19 cellular contexts compared by ENCODE assay signal in genomic region chr7:141484907-141485306, GRCh38.
"Had no signal": no experiment of that assay in that cellular context is flagged by ENCODE, and none has a peak within 500 bp of the region (broad histone marks: within the 10 kb centered on the region; RNA-seq: fewer than 3 reads in every experiment).

No MANE protein-coding gene starts in this region.

- H3K36me3 Mint-ChIP-seq: activated naive CD4-positive, alpha-beta T cell treated with anti-CD3 and anti-CD28 coated beads, Interleukin-2, amount 50 U/mL, for 72 hours; natural killer cell treated with Interleukin-12 subunit alpha and Interleukin-12 subunit beta and Interleukin-15 and Interleukin-18, amount 100 ng/mL, for 72 hours; stimulated activated effector memory CD8-positive, alpha-beta T cell treated with anti-CD3 and anti-CD28 coated beads, Interleukin-12 subunit alpha, Interleukin-12 subunit beta, amount 100 ng/mL, for 72 hours; type B pancreatic cell had no signal

- H3K4me3 Mint-ChIP-seq: activated T-cell treated with anti-CD3 and anti-CD28 coated beads, Interleukin-2, amount 50 U/mL, for 72 hours; dendritic cell treated with granulocyte-macrophage colony-stimulating factor and Interleukin-4, amounts not matched to agents 40 ng/mL and 50 ng/mL, for 4 days; natural killer cell treated with Interleukin-12 subunit alpha and Interleukin-12 subunit beta and Interleukin-15 and Interleukin-18, amount 100 ng/mL, for 72 hours; stimulated activated effector memory CD8-positive, alpha-beta T cell treated with anti-CD3 and anti-CD28 coated beads, Interleukin-12 subunit alpha, Interleukin-12 subunit beta, amount 100 ng/mL, for 72 hours; type B pancreatic cell had no signal

- H3K4me1 ChIP-seq: gastrocnemius medialis, sigmoid colon, stomach had no signal

- H3K27me3 ChIP-seq: gastrocnemius medialis, sigmoid colon, stomach had no signal

- DNase-seq: activated CD4-positive, alpha-beta T cell treated with anti-CD3 and anti-CD28 coated beads, Interleukin-2, amount 50 U/mL, for 4 hours; activated gamma-delta T cell treated with Interleukin-2 at 50 U/mL for 16 hours; activated T-cell treated with anti-CD3 and anti-CD28 coated beads, Interleukin-2, amount 50 U/mL, for 72 hours; effector CD8-positive, alpha-beta T cell; gastrocnemius medialis; head of caudate nucleus; posterior cingulate gyrus; sigmoid colon; stimulated activated CD4-positive, alpha-beta T cell treated with anti-CD3 and anti-CD28 coated beads, Interleukin-4, amount 100 ng/mL, for 24 hours; stomach; T1000 had no signal

- H3K9me3 Mint-ChIP-seq: activated naive CD4-positive, alpha-beta T cell treated with anti-CD3 and anti-CD28 coated beads, Interleukin-2, amount 50 U/mL, for 72 hours; activated T-cell treated with anti-CD3 and anti-CD28 coated beads, Interleukin-2, amount 50 U/mL, for 72 hours; dendritic cell treated with granulocyte-macrophage colony-stimulating factor and Interleukin-4, amounts not matched to agents 40 ng/mL and 50 ng/mL, for 4 days; natural killer cell treated with Interleukin-12 subunit alpha and Interleukin-12 subunit beta and Interleukin-15 and Interleukin-18, amount 100 ng/mL, for 72 hours; stimulated activated effector memory CD8-positive, alpha-beta T cell treated with anti-CD3 and anti-CD28 coated beads, Interleukin-12 subunit alpha, Interleukin-12 subunit beta, amount 100 ng/mL, for 72 hours; type B pancreatic cell had no signal

- H3K9me3 ChIP-seq: gastrocnemius medialis, sigmoid colon, stomach had no signal

- H3K4me3 ChIP-seq: gastrocnemius medialis, lung, sigmoid colon, stomach had no signal

- H3K4me1 Mint-ChIP-seq: stimulated activated effector memory CD8-positive, alpha-beta T cell treated with anti-CD3 and anti-CD28 coated beads, Interleukin-12 subunit alpha, Interleukin-12 subunit beta, amount 100 ng/mL, for 72 hours had no signal

- H3K36me3 ChIP-seq: gastrocnemius medialis, sigmoid colon, stomach had no signal

- H3K27ac Mint-ChIP-seq: activated naive CD4-positive, alpha-beta T cell treated with anti-CD3 and anti-CD28 coated beads, Interleukin-2, amount 50 U/mL, for 72 hours; activated T-cell treated with anti-CD3 and anti-CD28 coated beads, Interleukin-2, amount 50 U/mL, for 72 hours; dendritic cell treated with granulocyte-macrophage colony-stimulating factor and Interleukin-4, amounts not matched to agents 40 ng/mL and 50 ng/mL, for 4 days; natural killer cell treated with Interleukin-12 subunit alpha and Interleukin-12 subunit beta and Interleukin-15 and Interleukin-18, amount 100 ng/mL, for 72 hours; stimulated activated effector memory CD8-positive, alpha-beta T cell treated with anti-CD3 and anti-CD28 coated beads, Interleukin-12 subunit alpha, Interleukin-12 subunit beta, amount 100 ng/mL, for 72 hours; type B pancreatic cell had no signal

- ATAC-seq: activated naive CD4-positive, alpha-beta T cell treated with anti-CD3 and anti-CD28 coated beads, Interleukin-2, amount 50 U/mL, for 72 hours; activated T-cell treated with anti-CD3 and anti-CD28 coated beads, Interleukin-2, amount 50 U/mL, for 72 hours; esophagus mucosa; gastrocnemius medialis; left lobe of liver; natural killer cell treated with Interleukin-12 subunit alpha and Interleukin-12 subunit beta and Interleukin-15 and Interleukin-18, amount 100 ng/mL, for 72 hours; stimulated activated effector memory CD8-positive, alpha-beta T cell treated with anti-CD3 and anti-CD28 coated beads, Interleukin-12 subunit alpha, Interleukin-12 subunit beta, amount 100 ng/mL, for 72 hours had no signal

- H3K27ac ChIP-seq: gastrocnemius medialis, sigmoid colon, stomach had no signal
